11 cellular contexts compared by ENCODE assay signal in the genomic region with DNA sequence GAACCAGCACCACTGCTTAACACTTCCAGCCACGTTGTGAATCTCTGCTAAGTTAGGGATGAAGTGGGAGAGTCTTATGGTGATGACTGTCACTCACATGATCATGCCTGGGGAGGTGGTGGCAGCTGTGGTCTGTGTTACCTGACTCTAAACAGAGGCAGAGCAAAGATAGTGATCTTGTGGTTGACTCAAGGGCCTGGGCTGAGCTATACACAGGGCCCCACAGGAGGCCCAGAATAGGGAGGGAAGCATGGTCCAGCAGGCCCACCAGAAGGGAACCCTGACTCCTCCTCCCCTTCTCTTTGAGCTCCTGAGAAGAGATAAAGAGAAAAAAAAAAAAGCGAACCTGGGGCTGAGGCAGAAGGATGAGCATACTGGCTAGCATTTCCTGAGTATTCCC. TPM values are rescaled to one million over a fixed set of nuclear protein-coding genes. Genes with fewer than 3 reads are reported as not detected.
DNase-seq lines count a peak whose midpoint lies in the region; ATAC-seq lines count a peak whose summit lies in the region.
"Had no signal": no experiment of that assay in that cellular context is flagged by ENCODE, and none has a peak within 500 bp of the region (broad histone marks: within the 10 kb centered on the region; RNA-seq: fewer than 3 reads in every experiment).

No MANE protein-coding gene starts in this region.

- H3K4me1 ChIP-seq in BLaER1 (peaks cover 13% of the 10 kb centered on the region), SJCRH30 (peaks cover 44% of the 10 kb centered on the region)
- H3K4me1 ChIP-seq: parathyroid adenoma had no signal

- intact Hi-C loops in posterior vena cava (cut with DNase I): no loop called here

- no peaks in the 10 kb centered on the region for H3K9me3 ChIP-seq in BLaER1
- H3K9me3 ChIP-seq in SJCRH30 (replicated peaks): no peaks in the 10 kb centered on the region
- H3K9me3 ChIP-seq: MG63 had no signal

- H3K9ac ChIP-seq in BLaER1: no peak overlapping the region
- H3K9ac ChIP-seq: parathyroid adenoma had no signal

- H3K4me2 ChIP-seq in BLaER1: peak overlapping the region; percentile 23

- DNase-seq in SJCRH30 (peak; percentile 76), COR-L47 (lab: John Stamatoyannopoulos, UW) (no peak), posterior vena cava (ENCODE audit: low spot score) (no peak)
- DNase-seq: CD8-positive, alpha-beta memory T cell; MG63 had no signal

- H3K27ac ChIP-seq in BLaER1: no peak overlapping the region
- no peak overlapping the region for H3K27ac ChIP-seq in SJCRH30
- H3K27ac ChIP-seq: parathyroid adenoma had no signal

- no peaks in the 10 kb centered on the region for H4K20me1 ChIP-seq in BLaER1

- H3K27me3 ChIP-seq in BLaER1: no peaks in the 10 kb centered on the region
- H3K27me3 ChIP-seq in SJCRH30: no peaks in the 10 kb centered on the region

- ATAC-seq in GM18519 (IDR thresholded peaks at IDR 0.05; ENCODE audit: low FRiP score, unreplicated experiment) (peak; percentile 75), HG02884 (IDR thresholded peaks at IDR 0.05; ENCODE audit: unreplicated experiment) (peak; percentile 58), HG03521 (IDR thresholded peaks at IDR 0.05; ENCODE audit: unreplicated experiment) (no peak)
- no peak for ATAC-seq in activated CD4-positive, CD25-positive, alpha-beta regulatory T cell treated with anti-CD3 and anti-CD28 coated beads, Interleukin-2, amount 50 U/mL, for 24 hours

- H3K36me3 ChIP-seq in BLaER1 (no peaks in the 10 kb centered on the region), SJCRH30 (peaks cover 29% of the 10 kb centered on the region)
- H3K36me3 ChIP-seq: MG63 had no signal

- H3K4me3 ChIP-seq in BLaER1: no peak overlapping the region
- H3K4me3 ChIP-seq in SJCRH30: no peak overlapping the region
- H3K4me3 ChIP-seq: MG63 had no signal

RNA-seq across cellular contexts. Expression of gene PLXNA2, which starts 55.0 kb away (rescaled TPM):
- 26.2 and 34.8 TPM in 2 replicates for total RNA-seq in SJCRH30 (2014; rRNA removed; shearing (Covaris generic))
- 10 to 100 TPM; 23.4 to 40.6 TPM for total RNA-seq in posterior vena cava

Comparison
In these comparisons a context has a peak if more than half of its experiments do, and no peak if none do; other contexts are left out.
1. ATAC-seq: peak in GM18519 (single experiment) and HG02884 (single experiment); none in activated CD4-positive, CD25-positive, alpha-beta regulatory T cell treated with anti-CD3 and anti-CD28 coated beads, Interleukin-2, amount 50 U/mL, for 24 hours (0 of 2) and HG03521 (single experiment).
2. DNase-seq: peak in SJCRH30 (2 of 2); none in COR-L47 (single experiment) and posterior vena cava (single experiment).